ENCODE assay signal across 16 cellular contexts in genomic region chr21:45030637-45031218, GRCh38. TPM values are rescaled to one million over a fixed set of nuclear protein-coding genes. Genes with fewer than 3 reads are reported as not detected.
DNase-seq lines count a peak whose midpoint lies in the region; ATAC-seq, FAIRE-seq and TF ChIP-seq lines count a peak whose summit lies in the region.
"Had no signal": no experiment of that assay in that cellular context is flagged by ENCODE, and none has a peak within 500 bp of the region (broad histone marks: within the 10 kb centered on the region; RNA-seq: fewer than 3 reads in every experiment).

No MANE protein-coding gene starts in this region.

- no peak for ATAC-seq in K562
- ATAC-seq in left lobe of liver, result no peak
- ATAC-seq: esophagus mucosa, sciatic nerve had no signal

- 4% methylated on average over 15 of the region's 15 CpGs for WGBS in K562 (ENCODE audit: insufficient coverage, low coverage, missing lambda C conversion rate)
- 71% methylated on average over 14 of the region's 15 CpGs for WGBS in smooth muscle cell (ENCODE audit: low lambda C conversion rate)

- H4K20me1 ChIP-seq in K562 (replicated peaks; ENCODE audit: control insufficient read depth, insufficient read depth, low read length), result peaks cover 5% of the 10 kb centered on the region; the same call in 1 of the 2 replicates
- H4K20me1 ChIP-seq in smooth muscle cell (ENCODE audit: low read depth), result no peaks in the 10 kb centered on the region

- TF ChIP-seq EP300 in K562 (IDR thresholded peaks at IDR 0.05; ENCODE audit: low read length), result no peak

- intact Hi-C loops in K562 (cut with micrococcal nuclease), result no loop called here

- H3K9me1 ChIP-seq in K562 (ENCODE audit: control insufficient read depth, insufficient read depth, low read length), result no peaks in the 10 kb centered on the region

- H3K36me3 ChIP-seq in HUES48 (ENCODE audit: control insufficient read depth, insufficient read depth, low read length) (no peaks in the 10 kb centered on the region), K562 (ENCODE audit: control insufficient read depth, insufficient read depth, low read length) (no peaks in the 10 kb centered on the region), iPS-18a (ENCODE audit: control insufficient read depth, low read depth, low read length) (no peaks in the 10 kb centered on the region), smooth muscle cell (ENCODE audit: low read depth) (no peaks in the 10 kb centered on the region)

- TF ChIP-seq RAD21 in K562 (CRISPR knock-in tag; conservative IDR thresholded peaks at IDR 0.05 in 1 of 2, IDR thresholded peaks at IDR 0.05 in 1 of 2), result no peak

- DNase-seq in K562 (ENCODE audit: extremely low read depth in 1 of 4, low spot score in 3 of 4), result no peak
- DNase-seq in smooth muscle cell (lab: John Stamatoyannopoulos, UW; ENCODE audit: unreplicated experiment), result no peak
- DNase-seq in left lobe of liver (ENCODE audit: low spot score), result no peak
- DNase-seq in T-helper 9 cell, result no peak
- no peak for DNase-seq in stimulated activated CD4-positive, alpha-beta T cell treated with anti-CD3 and anti-CD28 coated beads, Interleukin-2, amount 100 ng/mL, for 24 hours
- DNase-seq in effector CD4-positive, alpha-beta T cell, result no peak
- DNase-seq: NCI-H1930, NCI-H774, SHP77 treated with DMSO at 0.1 percent for 48 hours, substantia nigra had no signal

- TF ChIP-seq POLR2A in K562 (conservative IDR thresholded peaks at IDR 0.05), result no peak

- TF ChIP-seq CTCF in K562 (IDR thresholded peaks at IDR 0.05 in 2 of 3, conservative IDR thresholded peaks at IDR 0.05 in 1 of 3; ENCODE audit: insufficient read depth in 2 of 3, low read depth in 1 of 3, low read length in 3 of 3) (no peak), smooth muscle cell (IDR thresholded peaks at IDR 0.05; ENCODE audit: borderline replicate concordance, insufficient read depth, poor library complexity, severe bottlenecking) (no peak)

- no TSS peak for BruUV-seq in K562 (replicated peaks; lab: Mats Ljungman, UMichigan)

- H3F3A ChIP-seq in smooth muscle cell (ENCODE audit: low read depth), result peaks cover 8% of the 10 kb centered on the region

- H3K4me1 ChIP-seq in HUES48 (ENCODE audit: control insufficient read depth, insufficient read depth, low read length), result peaks cover 29% of the 10 kb centered on the region
- H3K4me1 ChIP-seq in K562 (replicated peaks in 1 of 2; ENCODE audit: control insufficient read depth in 2 of 2, insufficient read depth in 2 of 2, low read length in 2 of 2), result peaks cover 0 to 43% of the 10 kb centered on the region in 2 experiments; a peak in 2 of 5 replicates
- H3K4me1 ChIP-seq in iPS-18a (ENCODE audit: control insufficient read depth, low read depth, low read length), result peaks cover 31% of the 10 kb centered on the region
- peaks cover 33% of the 10 kb centered on the region for H3K4me1 ChIP-seq in smooth muscle cell (ENCODE audit: low read depth)

- no peaks in the 10 kb centered on the region for H3K79me2 ChIP-seq in K562 (ENCODE audit: control insufficient read depth, insufficient read depth, low read length)
- H3K79me2 ChIP-seq in smooth muscle cell (ENCODE audit: low read depth), result no peaks in the 10 kb centered on the region

- no peak overlapping the region for H2AFZ ChIP-seq in K562 (ENCODE audit: low read depth, low read length)
- H2AFZ ChIP-seq in smooth muscle cell (ENCODE audit: low read depth), result peak overlapping the region; percentile 66

- H3K9ac ChIP-seq in HUES48 (ENCODE audit: low read depth, low read length) (no peak overlapping the region), K562 (ENCODE audit: insufficient read depth in 1 of 2, low read depth in 2 of 2, low read length in 2 of 2) (no peak overlapping the region), iPS-18a (ENCODE audit: low read length) (peak overlapping the region; percentile 31), smooth muscle cell (ENCODE audit: low read depth) (no peak overlapping the region)
- H3K9ac ChIP-seq: KMS-11 had no signal

- peak overlapping the region; percentile 69 for H3K27ac ChIP-seq in HUES48 (ENCODE audit: low read depth, low read length)
- no peak overlapping the region for H3K27ac ChIP-seq in K562 (ENCODE audit: extremely low read depth, low read depth, low read length)
- H3K27ac ChIP-seq in iPS-18a (ENCODE audit: low read length), result no peak overlapping the region
- no peak overlapping the region for H3K27ac ChIP-seq in smooth muscle cell (ENCODE audit: low read depth)
- H3K27ac ChIP-seq: KMS-11 had no signal

- POLR2A ChIA-PET in K562 (lab: Yijun Ruan, JAX), result no interaction called here

- no peaks in the 10 kb centered on the region for H3K27me3 ChIP-seq in HUES48 (ENCODE audit: control insufficient read depth, insufficient read depth, low read length)
- H3K27me3 ChIP-seq in K562 (ENCODE audit: control insufficient read depth in 2 of 2, insufficient read depth in 2 of 2, low read length in 2 of 2), result peaks cover 62 to 86% of the 10 kb centered on the region in 2 experiments
- peaks cover 26% of the 10 kb centered on the region for H3K27me3 ChIP-seq in iPS-18a (ENCODE audit: control insufficient read depth, insufficient read depth, low read length)
- no peaks in the 10 kb centered on the region for H3K27me3 ChIP-seq in smooth muscle cell (ENCODE audit: low read depth)

- FAIRE-seq in K562 (lab: Jason Lieb, UNC), result peak; percentile 66
- FAIRE-seq: keratinocyte had no signal

- no peak overlapping the region for H3K4me2 ChIP-seq in K562 (ENCODE audit: insufficient read depth, low read length)
- peak overlapping the region; percentile 61 for H3K4me2 ChIP-seq in smooth muscle cell
- H3K4me2 ChIP-seq: KMS-11 had no signal

- peak overlapping the region; percentile 11; the same call in 1 of the 2 replicates for H3K4me3 ChIP-seq in HUES48 (ENCODE audit: low read depth, low read length)
- H3K4me3 ChIP-seq in K562, result no peak overlapping the region
- peak overlapping the region; percentile 39 for H3K4me3 ChIP-seq in iPS-18a (ENCODE audit: low read length)
- H3K4me3 ChIP-seq in smooth muscle cell, result no peak overlapping the region

- H3K9me3 ChIP-seq in HUES48 (ENCODE audit: control insufficient read depth, insufficient read depth, low read length) (no peaks in the 10 kb centered on the region), K562 (replicated peaks; ENCODE audit: control insufficient read depth, insufficient read depth, low read depth, low read length) (no peaks in the 10 kb centered on the region), iPS-18a (ENCODE audit: control insufficient read depth, low read depth, low read length) (no peaks in the 10 kb centered on the region), smooth muscle cell (replicated peaks; ENCODE audit: low read depth) (no peaks in the 10 kb centered on the region)

- in situ Hi-C loops in K562 (cut with MboI), result no loop called here

- CTCF ChIA-PET in K562 (lab: Yijun Ruan, JAX; ENCODE audit: low intra/inter-chr PET ratio), result no interaction called here

TF ChIP-seq in K562, 482 proteins besides CTCF, POLR2A, EP300 and RAD21:
- TF ChIP-seq SMARCA5 (IDR thresholded peaks at IDR 0.05) (no peak), GATA2 (CRISPR knock-in tag; IDR thresholded peaks at IDR 0.05) (no peak), ZNF175 (CRISPR knock-in tag; IDR thresholded peaks at IDR 0.05; ENCODE audit: low read depth) (no peak), CREB1 (IDR thresholded peaks at IDR 0.05) (no peak), CREB1 (CRISPR knock-in tag; IDR thresholded peaks at IDR 0.05) (no peak), ZNF239 (CRISPR knock-in tag; IDR thresholded peaks at IDR 0.05) (no peak), ZNF639 (CRISPR knock-in tag; conservative IDR thresholded peaks at IDR 0.05 in 1 of 2, IDR thresholded peaks at IDR 0.05 in 1 of 2) (no peak), POLR3A (IDR thresholded peaks at IDR 0.05; ENCODE audit: borderline replicate concordance, extremely low read depth, insufficient read depth, insufficient read length) (no peak)
TF ChIP-seq in K562: peak in this region for 0.

RNA-seq across cellular contexts. Expression of gene ADARB1, which starts 43.7 kb away (rescaled TPM):
- 40.2 and 48.3 TPM in 2 replicates for total RNA-seq in K562 (2011; cell fraction: chromatin; rRNA removed; ENCODE audit: low replicate concordance)
- total RNA-seq in K562 (2011; cell fraction: nucleolus; rRNA removed), result 29.0 and 30.4 TPM in 2 replicates
- 24.6 and 33.4 TPM in 2 replicates for total RNA-seq in K562 (2011; cell fraction: nucleoplasm; rRNA removed)
- total RNA-seq in K562 (2014; rRNA removed), result 7.7 and 9.1 TPM in 2 replicates
- total RNA-seq in K562 (2014; rRNA removed; fragmentation: Illumina TruSeq; extraction: Trizol), result 8.3 TPM in 2 replicates
- 6.4 and 7.1 TPM in 2 replicates for total RNA-seq in K562 (2015; rRNA removed; fragmentation: Illumina TruSeq; extraction: Trizol)
- 12.0 and 16.0 TPM in 2 replicates for total RNA-seq in K562 (2021)
- polyA plus RNA-seq in K562 (2011; rRNA removed), result 8.4 and 11.8 TPM in 2 replicates
- polyA plus RNA-seq in K562 (2011; cell fraction: cytosol; rRNA removed), result 6.6 and 7.4 TPM in 2 replicates
- 15.0 and 23.8 TPM in 2 replicates for polyA plus RNA-seq in K562 (2011; cell fraction: nucleus; rRNA removed)
- polyA plus RNA-seq in K562 (2012), result 7.5 and 8.1 TPM in 2 replicates
- 7.3 and 9.2 TPM in 2 replicates for polyA plus RNA-seq in K562 (2014; fragmentation: Illumina TruSeq; extraction: Trizol)
- polyA plus RNA-seq in K562 (2014; fragmentation: Nextera tagmentation; extraction: Ambion mirVana), result 1 to 10 TPM; 7.1 to 8.1 TPM
- polyA plus RNA-seq in K562 (2014; rRNA removed), result 6.7 and 12.8 TPM in 2 replicates
- polyA minus RNA-seq in K562 (2011; rRNA and poly(A)+ RNA removed), result 10.4 and 16.9 TPM in 2 replicates
- 12.7 and 15.3 TPM in 2 replicates for polyA minus RNA-seq in K562 (2011; cell fraction: cytosol; rRNA and poly(A)+ RNA removed)
- 13.3 and 18.3 TPM in 2 replicates for polyA minus RNA-seq in K562 (2011; cell fraction: nucleus; rRNA and poly(A)+ RNA removed)
- total RNA-seq in smooth muscle cell, result 20.3 and 28.9 TPM in 2 replicates
- polyA plus RNA-seq in smooth muscle cell, result 25.6 and 27.6 TPM in 2 replicates
- total RNA-seq in left lobe of liver, result 9.8 TPM

Comparison
In these comparisons a context has a peak if more than half of its experiments do, and no peak if none do; other contexts are left out.
1. H3K4me3 ChIP-seq: peak in HUES48 (single experiment) and iPS-18a (single experiment); none in K562 (single experiment) and smooth muscle cell (single experiment).